In genomic region chr10:112429654-112430230, GRCh38 we compare ENCODE assay signal across 1 cellular context.
TF ChIP-seq lines count a peak whose summit lies in the region.

No MANE protein-coding gene starts in this region.

TF ChIP-seq in HepG2, 621 proteins besides CTCF, POLR2A, EP300 and RAD21:
- TF ChIP-seq KDM2A (CRISPR knock-in tag; IDR thresholded peaks at IDR 0.05; ENCODE audit: borderline replicate concordance, low read depth) = 0 out of 2 replicates have a peak, but pooled peaks have one; percentile 29
- TF ChIP-seq ZNF687 (CRISPR knock-in tag; IDR thresholded peaks at IDR 0.05) = peak; percentile 37; the same call in 1 of the 2 replicates
- peak; percentile 8 for TF ChIP-seq RBM22 (optimal IDR thresholded peaks at IDR 0.05; ENCODE audit: low read length)
- no peak for TF ChIP-seq ZNF33B (CRISPR knock-in tag; IDR thresholded peaks at IDR 0.05)
- TF ChIP-seq ZNF205 (CRISPR knock-in tag; IDR thresholded peaks at IDR 0.05) = no peak
- TF ChIP-seq FOSL2 (CRISPR knock-in tag; IDR thresholded peaks at IDR 0.05) = no peak
- no peak for TF ChIP-seq BRCA1 (CRISPR knock-in tag; IDR thresholded peaks at IDR 0.05)
- peak; percentile 52; the same call in 1 of the 2 replicates for TF ChIP-seq ZNF768 (CRISPR knock-in tag; IDR thresholded peaks at IDR 0.05)
- no peak for TF ChIP-seq SSRP1 (CRISPR knock-in tag; IDR thresholded peaks at IDR 0.05)
- no peak for TF ChIP-seq NR2F2 (IDR thresholded peaks at IDR 0.05; ENCODE audit: borderline replicate concordance, low read depth)
- no peak for TF ChIP-seq ZSCAN12 (CRISPR knock-in tag; IDR thresholded peaks at IDR 0.05)
- no peak for TF ChIP-seq ZBTB21 (CRISPR knock-in tag; IDR thresholded peaks at IDR 0.05)
- peak; percentile 20; the same call in 1 of the 2 replicates for TF ChIP-seq HNF4G (IDR thresholded peaks at IDR 0.05; ENCODE audit: borderline replicate concordance, low read depth, low read length)
- no peak for TF ChIP-seq HNF4G (CRISPR knock-in tag; IDR thresholded peaks at IDR 0.05; ENCODE audit: borderline replicate concordance, low read depth)
- TF ChIP-seq AGO1 (IDR thresholded peaks at IDR 0.05; ENCODE audit: low read depth, low read length, poor library complexity, severe bottlenecking) = peak; percentile 40
- no peak for TF ChIP-seq ZBTB14 (CRISPR knock-in tag; IDR thresholded peaks at IDR 0.05)
- TF ChIP-seq CCAR2 (optimal IDR thresholded peaks at IDR 0.05; ENCODE audit: low read depth, low read length) = peak; percentile 52
- peak; percentile 58 for TF ChIP-seq POLR2G (IDR thresholded peaks at IDR 0.05; ENCODE audit: low read depth, low read length)
- no peak for TF ChIP-seq THAP7 (CRISPR knock-in tag; IDR thresholded peaks at IDR 0.05)
- peak; percentile 91 for TF ChIP-seq ZBTB33 (CRISPR knock-in tag; IDR thresholded peaks at IDR 0.05)
- no peak for TF ChIP-seq KLF13 (CRISPR knock-in tag; IDR thresholded peaks at IDR 0.05)
- TF ChIP-seq FOSL1 (CRISPR knock-in tag; IDR thresholded peaks at IDR 0.05; ENCODE audit: borderline replicate concordance) = no peak
- TF ChIP-seq AGO2 (optimal IDR thresholded peaks at IDR 0.05; ENCODE audit: low read depth, low read length) = peak; percentile 86
